In genomic region chr2:202831241-202831997, GRCh38 we compare ENCODE assay signal across 8 cellular contexts. TPM values are rescaled to one million over a fixed set of nuclear protein-coding genes. Genes with fewer than 3 reads are reported as not detected.
DNase-seq lines count a peak whose midpoint lies in the region; ATAC-seq, FAIRE-seq and TF ChIP-seq lines count a peak whose summit lies in the region.

No MANE protein-coding gene starts in this region.

- POLR2A ChIA-PET in A549 (lab: Yijun Ruan, JAX) (no interaction called here), GM10248 (lab: Yijun Ruan, JAX) (no interaction called here), K562 (lab: Yijun Ruan, JAX) (no interaction called here)

- TF ChIP-seq EP300 in A549 (IDR thresholded peaks at IDR 0.05): no peak
- no peak for TF ChIP-seq EP300 in K562 (IDR thresholded peaks at IDR 0.05; ENCODE audit: low read length)

- H3K9me3 ChIP-seq in A549 (no peaks in the 10 kb centered on the region), SK-N-MC (ENCODE audit: low read depth, low read length) (no peaks in the 10 kb centered on the region), K562 (replicated peaks; ENCODE audit: control insufficient read depth, insufficient read depth, low read depth, low read length) (no peaks in the 10 kb centered on the region), keratinocyte (ENCODE audit: control insufficient read depth, low read depth, low read length) (no peaks in the 10 kb centered on the region)

- DNase-seq in A549 (ENCODE audit: low read depth in 1 of 2, low spot score in 1 of 2) (peak; percentile 52 to 72), GM10248 (ENCODE audit: extremely low spot score) (peak; percentile 54), LoVo (ENCODE audit: low spot score) (peak; percentile 47), SK-N-MC (ENCODE audit: low read depth, low spot score) (peak; percentile 40), K562 (ENCODE audit: extremely low read depth in 1 of 4, low spot score in 3 of 4) (peak; percentile 21 to 62 (median 41)), keratinocyte (ENCODE audit: low read depth, low spot score) (no peak), middle frontal gyrus (ENCODE audit: extremely low spot score, low spot score) (no peak)
- peak; percentile 1 for DNase-seq in stimulated activated CD8-positive, alpha-beta memory T cell treated with anti-CD3 and anti-CD28 coated beads, Interleukin-15, amount 100 ng/mL, for 1 hour (ENCODE audit: low read depth)

- 9% methylated on average over 4 of the region's 4 CpGs for WGBS in A549 (ENCODE audit: missing lambda C conversion rate)
- WGBS in K562 (ENCODE audit: insufficient coverage, low coverage, missing lambda C conversion rate): 2% methylated on average over 4 of the region's 4 CpGs

- H3K4me3 ChIP-seq in A549 (no peak overlapping the region), SK-N-MC (0 out of 2 replicates have a peak overlapping the region, but pooled peaks have one; percentile 20), K562 (no peak overlapping the region), keratinocyte (ENCODE audit: control insufficient read depth in 2 of 3, extremely low read depth in 1 of 3, insufficient read depth in 2 of 3, low read depth in 1 of 3, low read length in 3 of 3) (no peak overlapping the region)

- CTCF ChIA-PET in A549 (lab: Yijun Ruan, JAX) (interaction anchor here (0.6 to 1.4 kb wide), 6 partner anchors 8 to 984 kb away, joined by 3 to 10 read pairs (median 4); no protein-coding TSS in a partner anchor), GM10248 (lab: Yijun Ruan, JAX) (interaction anchor here (1.0 to 1.3 kb wide), 5 partner anchors 8 to 623 kb away, joined by 3 to 4 read pairs (median 4); no protein-coding TSS in a partner anchor), K562 (lab: Yijun Ruan, JAX; ENCODE audit: low intra/inter-chr PET ratio) (interaction anchor here (0.5 kb wide), 1 partner anchor 40 kb away, joined by 3 read pairs; the partner anchor contains the start of gene ICA1L)

- no TSS peak for BruUV-seq in K562 (replicated peaks; lab: Mats Ljungman, UMichigan)

- H3K9me1 ChIP-seq in K562 (ENCODE audit: control insufficient read depth, insufficient read depth, low read length) (no peaks in the 10 kb centered on the region), keratinocyte (ENCODE audit: control insufficient read depth, extremely low read depth, insufficient read depth, low read length) (no peaks in the 10 kb centered on the region)

- H3K4me1 ChIP-seq in A549 (peaks cover 9% of the 10 kb centered on the region), K562 (replicated peaks in 1 of 2; ENCODE audit: control insufficient read depth in 2 of 2, insufficient read depth in 2 of 2, low read length in 2 of 2) (no peaks in the 10 kb centered on the region), keratinocyte (ENCODE audit: control insufficient read depth, extremely low read depth, insufficient read depth, low read length) (no peaks in the 10 kb centered on the region)

- no peaks in the 10 kb centered on the region for H4K20me1 ChIP-seq in K562 (replicated peaks; ENCODE audit: control insufficient read depth, insufficient read depth, low read length)
- H4K20me1 ChIP-seq in keratinocyte (ENCODE audit: control insufficient read depth, extremely low read depth, insufficient read depth, low read length): no peaks in the 10 kb centered on the region

- H3K9ac ChIP-seq in SK-N-MC (ENCODE audit: insufficient read length) (no peak overlapping the region), K562 (ENCODE audit: insufficient read depth in 1 of 2, low read depth in 2 of 2, low read length in 2 of 2) (no peak overlapping the region), keratinocyte (ENCODE audit: control insufficient read depth, extremely low read depth, insufficient read depth, low read length) (no peak overlapping the region)

- no peaks in the 10 kb centered on the region for H3K27me3 ChIP-seq in K562 (ENCODE audit: control insufficient read depth in 2 of 2, insufficient read depth in 2 of 2, low read length in 2 of 2)
- H3K27me3 ChIP-seq in keratinocyte (ENCODE audit: control insufficient read depth, extremely low read depth, insufficient read depth, low read length): no peaks in the 10 kb centered on the region

- H3K36me3 ChIP-seq in SK-N-MC (ENCODE audit: insufficient read depth, low read length) (no peaks in the 10 kb centered on the region), K562 (ENCODE audit: control insufficient read depth, insufficient read depth, low read length) (no peaks in the 10 kb centered on the region), keratinocyte (ENCODE audit: control insufficient read depth in 2 of 2, extremely low read depth in 1 of 2, insufficient read depth in 2 of 2, low read length in 2 of 2) (no peaks in the 10 kb centered on the region)

- in situ Hi-C loops in K562 (cut with MboI): no loop called here

- intact Hi-C loops in K562 (cut with micrococcal nuclease): loop anchor here (2.0 to 5.0 kb wide), 4 partner anchors 244 to 621 kb away; no protein-coding TSS in a partner anchor

- peak overlapping the region; percentile 66 for H3K4me2 ChIP-seq in A549
- H3K4me2 ChIP-seq in K562 (ENCODE audit: insufficient read depth, low read length): no peak overlapping the region
- H3K4me2 ChIP-seq in keratinocyte (ENCODE audit: control insufficient read depth, extremely low read depth, insufficient read depth, low read depth, low read length): peak overlapping the region; percentile 25

- dilution Hi-C loops in keratinocyte (cut with MboI; ENCODE audit: extremely low pct_ligation_motif_present, low sequenced_read_pairs): no loop called here

- ATAC-seq in A549: peak; percentile 99
- ATAC-seq in K562: peak; percentile 90

- peak overlapping the region; percentile 51; the same call in 1 of the 2 replicates for H2AFZ ChIP-seq in K562 (ENCODE audit: low read depth, low read length)
- H2AFZ ChIP-seq in keratinocyte (ENCODE audit: control insufficient read depth, low read length): peak overlapping the region; percentile 73

- TF ChIP-seq RAD21 in A549 (conservative IDR thresholded peaks at IDR 0.05 in 1 of 2, IDR thresholded peaks at IDR 0.05 in 1 of 2) (peak; percentile 92 to 96), K562 (CRISPR knock-in tag; conservative IDR thresholded peaks at IDR 0.05 in 1 of 2, IDR thresholded peaks at IDR 0.05 in 1 of 2) (peak; percentile 31 to 87)

- no peak for TF ChIP-seq POLR2A in A549 (IDR thresholded peaks at IDR 0.05; ENCODE audit: low read length)
- no peak for TF ChIP-seq POLR2A in K562 (conservative IDR thresholded peaks at IDR 0.05)

- H3K79me2 ChIP-seq in K562 (ENCODE audit: control insufficient read depth, insufficient read depth, low read length) (no peaks in the 10 kb centered on the region), keratinocyte (ENCODE audit: control insufficient read depth, insufficient read depth, low read length) (no peaks in the 10 kb centered on the region)

- H3K27ac ChIP-seq in A549: 0 out of 6 replicates have a peak overlapping the region, but pooled peaks of 1 of the 2 experiments have one; percentile 29
- H3K27ac ChIP-seq in SK-N-MC: no peak overlapping the region
- H3K27ac ChIP-seq in K562 (ENCODE audit: extremely low read depth, low read depth, low read length): no peak overlapping the region
- H3K27ac ChIP-seq in keratinocyte (ENCODE audit: control insufficient read depth, insufficient read depth, low read length): no peak overlapping the region

- FAIRE-seq in A549 (lab: Jason Lieb, UNC) (no peak), K562 (lab: Jason Lieb, UNC) (no peak), keratinocyte (lab: Jason Lieb, UNC) (peak; percentile 68)

- TF ChIP-seq CTCF in A549 (IDR thresholded peaks at IDR 0.05) (peak; percentile 91), GM10248 (IDR thresholded peaks at IDR 0.05; ENCODE audit: control extremely low read depth, extremely low read depth, low read depth, missing control alignments) (peak; percentile 51), K562 (IDR thresholded peaks at IDR 0.05 in 2 of 3, conservative IDR thresholded peaks at IDR 0.05 in 1 of 3; ENCODE audit: insufficient read depth in 2 of 3, low read depth in 1 of 3, low read length in 3 of 3) (peak; percentile 56 to 76 (median 59); a peak in 5 of 6 replicates), keratinocyte (optimal IDR thresholded peaks at IDR 0.05 in 1 of 3, IDR thresholded peaks at IDR 0.05 in 1 of 3, conservative IDR thresholded peaks at IDR 0.05 in 1 of 3; ENCODE audit: extremely low read depth in 1 of 3, insufficient read depth in 2 of 3, low read length in 3 of 3) (peak; percentile 68 to 79 (median 76))

TF ChIP-seq in K562, 482 proteins besides CTCF, POLR2A, EP300 and RAD21 (continues in another document):
- TF ChIP-seq TCFL5 (CRISPR knock-in tag; conservative IDR thresholded peaks at IDR 0.05): no peak

RNA-seq across cellular contexts. Expression of gene ICA1L, which starts 40.1 kb away (rescaled TPM):
- 4.7 and 6.0 TPM in 2 replicates for polyA plus RNA-seq in A549 (2011; rRNA removed)
- polyA plus RNA-seq in A549 (2012; cell fraction: cytosol; rRNA removed): 0.93 and 1.2 TPM in 2 replicates
- 1.5 and 2.1 TPM in 2 replicates for polyA plus RNA-seq in A549 (2012; cell fraction: nucleus; rRNA removed)
- 1.6 to 2.2 TPM (median 2.2 TPM) in 3 replicates for polyA plus RNA-seq in A549 (2017; fragmentation: RNase III; extraction: RNeasy Plus Mini Kit Qiagen cat#74134 plus additional on column Dnase treatment)
- polyA minus RNA-seq in A549 (2011; rRNA and poly(A)+ RNA removed): 2.1 and 4.6 TPM in 2 replicates
- total RNA-seq in K562 (2011; cell fraction: chromatin; rRNA removed; ENCODE audit: low replicate concordance): 2.6 and 7.1 TPM in 2 replicates
- 1.3 and 2.2 TPM in 2 replicates for total RNA-seq in K562 (2011; cell fraction: nucleolus; rRNA removed)
- total RNA-seq in K562 (2011; cell fraction: nucleoplasm; rRNA removed): 3.2 and 6.0 TPM in 2 replicates
- 1.1 and 1.7 TPM in 2 replicates for total RNA-seq in K562 (2014; rRNA removed)
- total RNA-seq in K562 (2014; rRNA removed; fragmentation: Illumina TruSeq; extraction: Trizol): 1.3 and 1.8 TPM in 2 replicates
- total RNA-seq in K562 (2015; rRNA removed; fragmentation: Illumina TruSeq; extraction: Trizol): 1.1 and 2.0 TPM in 2 replicates
- total RNA-seq in K562 (2021): 0.74 and 1.4 TPM in 2 replicates
- 1.2 and 1.6 TPM in 2 replicates for polyA plus RNA-seq in K562 (2011; rRNA removed)
- 0.33 and 0.50 TPM in 2 replicates for polyA plus RNA-seq in K562 (2011; cell fraction: cytosol; rRNA removed)
- 1.2 TPM in 2 replicates for polyA plus RNA-seq in K562 (2011; cell fraction: nucleus; rRNA removed)
- polyA plus RNA-seq in K562 (2012): 0.92 and 0.96 TPM in 2 replicates
- 1.1 TPM in 2 replicates for polyA plus RNA-seq in K562 (2014; fragmentation: Illumina TruSeq; extraction: Trizol)
- under 1 TPM; 0.57 to 0.62 TPM for polyA plus RNA-seq in K562 (2014; fragmentation: Nextera tagmentation; extraction: Ambion mirVana)
- polyA plus RNA-seq in K562 (2014; rRNA removed): 0.86 and 1.7 TPM in 2 replicates
- polyA minus RNA-seq in K562 (2011; rRNA and poly(A)+ RNA removed): 1.6 and 2.1 TPM in 2 replicates
- polyA minus RNA-seq in K562 (2011; cell fraction: cytosol; rRNA and poly(A)+ RNA removed): 1.4 and 1.8 TPM in 2 replicates
- 1.8 and 2.4 TPM in 2 replicates for polyA minus RNA-seq in K562 (2011; cell fraction: nucleus; rRNA and poly(A)+ RNA removed)
- polyA plus RNA-seq in keratinocyte: 1.1 to 2.2 TPM (median 1.8 TPM) in 3 replicates
- 1.7 TPM for polyA plus RNA-seq in keratinocyte (2011; ENCODE audit: low read depth)
- 0.57 and 1.5 TPM in 2 replicates for polyA plus RNA-seq in keratinocyte (2011; cell fraction: cytosol; rRNA removed)
- 5.0 and 5.3 TPM in 2 replicates for polyA plus RNA-seq in keratinocyte (2011; cell fraction: nucleus; rRNA removed)
- polyA plus RNA-seq in keratinocyte (2012; ENCODE audit: low replicate concordance): 0.79 and 1.0 TPM in 2 replicates
- polyA minus RNA-seq in keratinocyte: 1.5 to 1.7 TPM in 2 of 3 replicates, not detected in the other
- 0.77 TPM for polyA minus RNA-seq in keratinocyte (2011; cell fraction: cytosol; rRNA and poly(A)+ RNA removed)
- polyA minus RNA-seq in keratinocyte (2011; cell fraction: nucleus; rRNA and poly(A)+ RNA removed): 2.7 and 3.2 TPM in 2 replicates

Comparison
In these comparisons a context has a peak if more than half of its experiments do, and no peak if none do; other contexts are left out.
1. DNase-seq: peak in A549 (2 of 2), GM10248 (single experiment), LoVo (single experiment), SK-N-MC (single experiment), K562 (4 of 4) and stimulated activated CD8-positive, alpha-beta memory T cell treated with anti-CD3 and anti-CD28 coated beads, Interleukin-15, amount 100 ng/mL, for 1 hour (single experiment); none in keratinocyte (single experiment) and middle frontal gyrus (single experiment).
2. Of the 35 proteins assayed by ChIP-seq in both K562 and A549: peak only in K562: KDM1A; only in A549: MAFK and MAX; in both: CTCF, RAD21 and SMC3; in neither: 29.
3. Peak in every context shown above with its lines, with median percentiles within 50 percentile points of each other: CTCF ChIP-seq.